Comparison of ENCODE assay signal across 18 cellular contexts in the genomic region with DNA sequence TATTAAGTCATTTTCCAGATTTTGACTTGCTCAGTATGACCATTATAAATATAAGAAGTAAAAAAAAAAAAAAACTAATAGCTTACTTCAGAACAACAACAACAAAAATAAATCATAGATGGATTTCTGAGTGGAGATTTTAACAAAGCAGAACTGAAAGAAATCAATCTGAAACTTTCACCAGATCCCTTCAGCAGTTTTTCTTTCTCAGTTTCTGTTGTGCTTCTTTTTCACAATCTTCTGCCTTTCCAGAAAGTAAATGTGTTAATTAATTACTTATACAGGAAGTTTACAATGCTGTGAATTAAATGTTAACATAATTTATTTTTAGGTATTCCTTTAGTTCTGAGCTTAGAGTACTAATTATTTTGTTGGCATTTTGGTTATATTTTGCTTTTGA.
DNase-seq lines count a peak whose midpoint lies in the region; ATAC-seq lines count a peak whose summit lies in the region.
"Had no signal": no experiment of that assay in that cellular context is flagged by ENCODE, and none has a peak within 500 bp of the region (broad histone marks: within the 10 kb centered on the region; RNA-seq: fewer than 3 reads in every experiment).

No MANE protein-coding gene starts in this region.

- ATAC-seq in GM18498 (IDR thresholded peaks at IDR 0.05; ENCODE audit: unreplicated experiment) = peak; percentile 72
- ATAC-seq in GM19455 (IDR thresholded peaks at IDR 0.05; ENCODE audit: unreplicated experiment) = peak; percentile 62
- peak; percentile 55 for ATAC-seq in HG02759 (IDR thresholded peaks at IDR 0.05; ENCODE audit: unreplicated experiment)
- ATAC-seq in HG03378 (IDR thresholded peaks at IDR 0.05; ENCODE audit: unreplicated experiment) = peak; percentile 91
- ATAC-seq in HG03039 (IDR thresholded peaks at IDR 0.05; ENCODE audit: unreplicated experiment) = no peak
- ATAC-seq: heart right ventricle, right cardiac atrium had no signal

- DNase-seq in SK-N-DZ (ENCODE audit: low spot score) = no peak
- DNase-seq in NK-92 (lab: John Stamatoyannopoulos, UW; ENCODE audit: unreplicated experiment) = no peak
- no peak for DNase-seq in globus pallidus (ENCODE audit: low spot score)
- DNase-seq: 8988T; activated CD8-positive, alpha-beta memory T cell treated with anti-CD3 and anti-CD28 coated beads for 24 hours; activated effector memory CD4-positive, alpha-beta T cell treated with Interleukin-2 at 50 U/mL for 16 hours; CD4-positive, alpha-beta T cell; H7; heart right ventricle; NCI-H146; NCI-H510A treated with DMSO at 0.1 percent for 48 hours; right cardiac atrium; upper lobe of left lung had no signal
